Comparison of ENCODE assay signal across 1 cellular context in the genomic region with DNA sequence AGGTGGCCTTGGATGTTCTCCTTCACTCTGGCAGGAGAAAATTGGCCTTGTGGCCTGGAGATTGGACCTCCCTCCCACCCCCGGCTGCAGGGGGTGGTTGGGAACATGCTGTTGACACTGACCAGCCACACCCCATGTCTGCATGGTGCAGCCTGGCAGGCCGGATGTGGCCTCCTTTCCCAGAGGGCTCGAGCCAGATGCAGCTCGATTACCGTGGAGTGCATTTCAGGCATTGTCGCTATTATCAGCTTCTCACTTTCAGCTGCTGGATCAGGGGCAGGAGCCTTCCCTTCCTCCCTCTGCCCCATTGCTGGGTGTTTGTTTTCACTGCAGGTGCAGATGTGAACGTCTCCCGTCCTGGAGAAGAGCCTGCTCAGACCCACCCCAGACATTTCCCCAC.
A peak's percentile ranks its signal among the peaks of the same experiment; 100 is the strongest.
TF ChIP-seq lines count a peak whose summit lies in the region.

No MANE protein-coding gene starts in this region.

TF ChIP-seq in HepG2, 621 proteins besides CTCF, POLR2A, EP300 and RAD21 (continued from another document):
- TF ChIP-seq, protein P1, sequence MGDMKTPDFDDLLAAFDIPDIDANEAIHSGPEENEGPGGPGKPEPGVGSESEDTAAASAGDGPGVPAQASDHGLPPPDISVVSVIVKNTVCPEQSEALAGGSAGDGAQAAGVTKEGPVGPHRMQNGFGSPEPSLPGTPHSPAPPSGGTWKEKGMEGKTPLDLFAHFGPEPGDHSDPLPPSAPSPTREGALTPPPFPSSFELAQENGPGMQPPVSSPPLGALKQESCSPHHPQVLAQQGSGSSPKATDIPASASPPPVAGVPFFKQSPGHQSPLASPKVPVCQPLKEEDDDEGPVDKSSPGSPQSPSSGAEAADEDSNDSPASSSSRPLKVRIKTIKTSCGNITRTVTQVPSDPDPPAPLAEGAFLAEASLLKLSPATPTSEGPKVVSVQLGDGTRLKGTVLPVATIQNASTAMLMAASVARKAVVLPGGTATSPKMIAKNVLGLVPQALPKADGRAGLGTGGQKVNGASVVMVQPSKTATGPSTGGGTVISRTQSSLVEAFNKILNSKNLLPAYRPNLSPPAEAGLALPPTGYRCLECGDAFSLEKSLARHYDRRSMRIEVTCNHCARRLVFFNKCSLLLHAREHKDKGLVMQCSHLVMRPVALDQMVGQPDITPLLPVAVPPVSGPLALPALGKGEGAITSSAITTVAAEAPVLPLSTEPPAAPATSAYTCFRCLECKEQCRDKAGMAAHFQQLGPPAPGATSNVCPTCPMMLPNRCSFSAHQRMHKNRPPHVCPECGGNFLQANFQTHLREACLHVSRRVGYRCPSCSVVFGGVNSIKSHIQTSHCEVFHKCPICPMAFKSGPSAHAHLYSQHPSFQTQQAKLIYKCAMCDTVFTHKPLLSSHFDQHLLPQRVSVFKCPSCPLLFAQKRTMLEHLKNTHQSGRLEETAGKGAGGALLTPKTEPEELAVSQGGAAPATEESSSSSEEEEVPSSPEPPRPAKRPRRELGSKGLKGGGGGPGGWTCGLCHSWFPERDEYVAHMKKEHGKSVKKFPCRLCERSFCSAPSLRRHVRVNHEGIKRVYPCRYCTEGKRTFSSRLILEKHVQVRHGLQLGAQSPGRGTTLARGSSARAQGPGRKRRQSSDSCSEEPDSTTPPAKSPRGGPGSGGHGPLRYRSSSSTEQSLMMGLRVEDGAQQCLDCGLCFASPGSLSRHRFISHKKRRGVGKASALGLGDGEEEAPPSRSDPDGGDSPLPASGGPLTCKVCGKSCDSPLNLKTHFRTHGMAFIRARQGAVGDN (CRISPR knock-in tag; IDR thresholded peaks at IDR 0.05): 0 out of 2 replicates have a peak, but pooled peaks have one; percentile 8
- TF ChIP-seq ZNF644 (CRISPR knock-in tag; IDR thresholded peaks at IDR 0.05; ENCODE audit: low read depth): no peak
